ENCODE assay signal across 14 cellular contexts in the genomic region with DNA sequence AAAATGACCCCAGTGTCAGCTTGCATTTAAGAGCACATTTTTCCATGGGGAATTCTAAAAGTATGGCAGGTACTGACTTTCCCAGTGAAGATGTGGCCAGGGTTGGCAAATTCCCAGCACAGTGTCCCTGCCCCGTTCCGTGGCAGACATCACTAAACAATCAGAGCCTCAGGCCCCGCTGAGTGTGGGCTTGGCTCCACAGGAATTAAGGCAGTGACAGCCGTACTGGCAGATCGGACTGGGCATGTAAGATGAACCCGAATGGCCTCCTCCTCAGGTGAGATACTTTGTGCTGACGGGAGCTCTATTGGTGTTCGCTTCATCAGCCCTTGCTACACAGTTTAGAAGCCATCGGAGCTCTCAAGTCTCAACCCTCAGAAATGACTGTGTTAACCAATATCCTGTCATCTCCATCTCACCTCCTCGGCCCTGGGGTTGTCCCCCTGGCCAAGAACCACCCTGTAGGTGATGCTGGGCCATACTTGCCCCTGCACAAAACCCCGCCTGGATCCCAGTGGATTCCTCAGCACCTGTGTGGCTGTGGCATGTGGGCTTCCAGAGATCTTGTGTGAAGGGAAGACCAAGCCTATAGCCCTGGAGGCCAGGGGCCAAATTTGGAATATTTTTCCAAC. TPM values are rescaled to one million over a fixed set of nuclear protein-coding genes. Genes with fewer than 3 reads are reported as not detected.
DNase-seq lines count a peak whose midpoint lies in the region; ATAC-seq lines count a peak whose summit lies in the region.
"Had no signal": no experiment of that assay in that cellular context is flagged by ENCODE, and none has a peak within 500 bp of the region (broad histone marks: within the 10 kb centered on the region; RNA-seq: fewer than 3 reads in every experiment).

No MANE protein-coding gene starts in this region.

- ATAC-seq in stimulated activated naive CD8-positive, alpha-beta T cell treated with anti-CD3 and anti-CD28 coated beads, Interleukin-15, amount 100 ng/mL, for 72 hours, result peak; percentile 79
- ATAC-seq in GM19395 (IDR thresholded peaks at IDR 0.05; ENCODE audit: unreplicated experiment) (no peak), GM18502 (IDR thresholded peaks at IDR 0.05; ENCODE audit: poor library complexity, unreplicated experiment) (no peak)
- ATAC-seq: HCT116, Panc1 had no signal

- no peak overlapping the region for H3K4me3 Mint-ChIP-seq in dendritic cell treated with granulocyte-macrophage colony-stimulating factor and Interleukin-4, amounts not matched to agents 40 ng/mL and 50 ng/mL, for 4 days
- H3K4me3 Mint-ChIP-seq in stimulated activated naive CD8-positive, alpha-beta T cell treated with anti-CD3 and anti-CD28 coated beads, Interleukin-15, amount 100 ng/mL, for 72 hours, result peak overlapping the region; percentile 34 to 60

- H3K36me3 Mint-ChIP-seq in dendritic cell treated with granulocyte-macrophage colony-stimulating factor and Interleukin-4, amounts not matched to agents 40 ng/mL and 50 ng/mL, for 4 days (ENCODE audit: low read depth), result no peaks in the 10 kb centered on the region

- peaks cover 86% of the 10 kb centered on the region for H3K4me1 Mint-ChIP-seq in dendritic cell treated with granulocyte-macrophage colony-stimulating factor and Interleukin-4, amounts not matched to agents 40 ng/mL and 50 ng/mL, for 4 days (ENCODE audit: low read depth)
- peaks cover 94% of the 10 kb centered on the region for H3K4me1 Mint-ChIP-seq in stimulated activated naive CD8-positive, alpha-beta T cell treated with anti-CD3 and anti-CD28 coated beads, Interleukin-15, amount 100 ng/mL, for 72 hours

- DNase-seq in activated naive CD4-positive, alpha-beta T cell treated with Interleukin-2 at 50 U/mL for 16 hours, result peak; percentile 12
- DNase-seq in activated naive CD4-positive, alpha-beta T cell treated with anti-CD3 and anti-CD28 coated beads, Interleukin-2, amount 50 U/mL, for 16 hours, result no peak
- DNase-seq in activated CD4-positive, alpha-beta T cell treated with anti-CD3 and anti-CD28 coated beads, Interleukin-2, amount 50 U/mL, for 48 hours, result peak; percentile 15 to 35
- peak; percentile 53 to 77 for DNase-seq in stimulated activated naive CD8-positive, alpha-beta T cell treated with anti-CD3 and anti-CD28 coated beads, Interleukin-15, amount 100 ng/mL, for 72 hours
- DNase-seq in occipital lobe (lab: John Stamatoyannopoulos, UW), result no peak
- DNase-seq: central memory CD4-positive, alpha-beta T cell; DMS53; mesenchymal stem cell; NCI-H1436 treated with DMSO at 0.1 percent for 48 hours had no signal

- no peaks in the 10 kb centered on the region for H3K9me3 Mint-ChIP-seq in dendritic cell treated with granulocyte-macrophage colony-stimulating factor and Interleukin-4, amounts not matched to agents 40 ng/mL and 50 ng/mL, for 4 days
- peaks cover 16% of the 10 kb centered on the region in 2 donors for H3K9me3 Mint-ChIP-seq in stimulated activated naive CD8-positive, alpha-beta T cell treated with anti-CD3 and anti-CD28 coated beads, Interleukin-15, amount 100 ng/mL, for 72 hours

- intact Hi-C loops in dendritic cell treated with granulocyte-macrophage colony-stimulating factor and Interleukin-4, amounts not matched to agents 40 ng/mL and 50 ng/mL, for 4 days (cut with micrococcal nuclease), result no loop called here

- H3K27me3 Mint-ChIP-seq in dendritic cell treated with granulocyte-macrophage colony-stimulating factor and Interleukin-4, amounts not matched to agents 40 ng/mL and 50 ng/mL, for 4 days, result peaks cover 15% of the 10 kb centered on the region
- H3K27me3 Mint-ChIP-seq in stimulated activated naive CD8-positive, alpha-beta T cell treated with anti-CD3 and anti-CD28 coated beads, Interleukin-15, amount 100 ng/mL, for 72 hours, result no peaks in the 10 kb centered on the region

- H3K27ac Mint-ChIP-seq in dendritic cell treated with granulocyte-macrophage colony-stimulating factor and Interleukin-4, amounts not matched to agents 40 ng/mL and 50 ng/mL, for 4 days, result peak overlapping the region; percentile 86
- H3K27ac Mint-ChIP-seq in stimulated activated naive CD8-positive, alpha-beta T cell treated with anti-CD3 and anti-CD28 coated beads, Interleukin-15, amount 100 ng/mL, for 72 hours, result peak overlapping the region in 1 of 2 donors; percentile 65

RNA-seq across cellular contexts. Expression of gene ABCG1, which starts 29.0 kb away (rescaled TPM):
- 16.1 TPM for total RNA-seq in occipital lobe

Comparison
In these comparisons a context has a peak if more than half of its experiments do, and no peak if none do; other contexts are left out.
1. DNase-seq: peak in activated naive CD4-positive, alpha-beta T cell treated with Interleukin-2 at 50 U/mL for 16 hours (single experiment), activated CD4-positive, alpha-beta T cell treated with anti-CD3 and anti-CD28 coated beads, Interleukin-2, amount 50 U/mL, for 48 hours (2 of 2) and stimulated activated naive CD8-positive, alpha-beta T cell treated with anti-CD3 and anti-CD28 coated beads, Interleukin-15, amount 100 ng/mL, for 72 hours (2 of 2); none in activated naive CD4-positive, alpha-beta T cell treated with anti-CD3 and anti-CD28 coated beads, Interleukin-2, amount 50 U/mL, for 16 hours (single experiment) and occipital lobe (single experiment).